In genomic region chr15:69118089-69118488, GRCh38 we compare ENCODE assay signal across 17 cellular contexts. TPM values are rescaled to one million over a fixed set of nuclear protein-coding genes. Genes with fewer than 3 reads are reported as not detected.
A peak's percentile ranks its signal among the peaks of the same experiment; 100 is the strongest.
DNase-seq lines count a peak whose midpoint lies in the region; ATAC-seq and TF ChIP-seq lines count a peak whose summit lies in the region.
"Had no signal": no experiment of that assay in that cellular context is flagged by ENCODE, and none has a peak within 500 bp of the region (broad histone marks: within the 10 kb centered on the region; RNA-seq: fewer than 3 reads in every experiment).

No MANE protein-coding gene starts in this region.

- peak overlapping the region; percentile 71 for H4K91ac ChIP-seq in trophoblast cell (ENCODE audit: low read depth, low read length)

- POLR2A ChIA-PET in HEK293 (lab: Yijun Ruan, JAX), result no interaction called here

- H3K4me2 ChIP-seq in trophoblast cell (ENCODE audit: low read length), result peak overlapping the region; percentile 45

- H3K23ac ChIP-seq in trophoblast cell (ENCODE audit: low read length), result no peak overlapping the region

- no peak overlapping the region for H3K9ac ChIP-seq in trophoblast cell (ENCODE audit: low read length)

- no peak for TF ChIP-seq CTCF in HEK293 (tag by site-specific recombination; IDR thresholded peaks at IDR 0.05)

- H3K79me2 ChIP-seq in trophoblast cell (ENCODE audit: control insufficient read depth, insufficient read depth, low read length, poor library complexity), result peaks cover 2% of the 10 kb centered on the region

- H3K36me3 ChIP-seq in HEK293 (ENCODE audit: control insufficient read depth in 2 of 2, insufficient read depth in 1 of 2, low read length in 2 of 2) (no peaks in the 10 kb centered on the region), SJCRH30 (no peaks in the 10 kb centered on the region), trophoblast cell (ENCODE audit: control insufficient read depth in 1 of 2, insufficient read depth in 2 of 2, low read length in 2 of 2) (no peaks in the 10 kb centered on the region)

- H3K4me1 ChIP-seq in HEK293 (ENCODE audit: control insufficient read depth, insufficient read depth, low read length) (no peaks in the 10 kb centered on the region; the same call in 1 of the 2 replicates), SJCRH30 (peaks cover 33% of the 10 kb centered on the region), trophoblast cell (ENCODE audit: control insufficient read depth in 1 of 2, insufficient read depth in 2 of 2, low read length in 2 of 2) (peaks cover 22 to 27% of the 10 kb centered on the region in 2 experiments)

- H3K14ac ChIP-seq in trophoblast cell (ENCODE audit: low read length), result peak overlapping the region; percentile 38

- ATAC-seq in esophagus mucosa (peak; percentile 47), Right ventricle myocardium superior (ENCODE audit: poor library complexity) (no peak), GM18873 (IDR thresholded peaks at IDR 0.05; ENCODE audit: low FRiP score, unreplicated experiment) (no peak), GM21360 (IDR thresholded peaks at IDR 0.05; ENCODE audit: unreplicated experiment) (no peak), HG02852 (IDR thresholded peaks at IDR 0.05; ENCODE audit: unreplicated experiment) (no peak)
- ATAC-seq: activated CD8-positive, alpha-beta memory T cell treated with anti-CD3 and anti-CD28 coated beads, Interleukin-2, amount 10 ng/mL, durations not matched to agents 7 days and 5 days; activated naive CD4-positive, alpha-beta T cell treated with anti-CD3 and anti-CD28 coated beads, Interleukin-2, amount 50 U/mL, for 72 hours had no signal

- no CpG with 5 or more reads among the region's 4 CpGs for WGBS in trophoblast cell (ENCODE audit: extremely low coverage, insufficient coverage, insufficient read length)

- H3K18ac ChIP-seq in trophoblast cell (ENCODE audit: low read length), result peak overlapping the region; percentile 26

- H4K8ac ChIP-seq in trophoblast cell (ENCODE audit: low read depth, low read length), result no peak overlapping the region

- H2AK5ac ChIP-seq in trophoblast cell (ENCODE audit: low read length), result no peak overlapping the region

- H2AFZ ChIP-seq in trophoblast cell (ENCODE audit: insufficient read depth, low read length, poor library complexity), result no peak overlapping the region

- no peak overlapping the region for H4K12ac ChIP-seq in trophoblast cell (ENCODE audit: low read depth, low read length)

- CTCF ChIA-PET in HEK293 (lab: Yijun Ruan, JAX), result no interaction called here

- H3K27ac ChIP-seq in HEK293 (ENCODE audit: extremely low read depth, low read depth, low read length) (no peak overlapping the region), SJCRH30 (peak overlapping the region; percentile 83), trophoblast cell (ENCODE audit: low read depth, low read length) (peak overlapping the region; percentile 86)
- H3K27ac ChIP-seq: coronary artery, testis had no signal

- peaks cover 13% of the 10 kb centered on the region for H3K79me1 ChIP-seq in trophoblast cell (ENCODE audit: low read length)

- peak overlapping the region; percentile 75 for H2BK120ac ChIP-seq in trophoblast cell (ENCODE audit: insufficient read depth, low read length, poor library complexity)

- H3K4ac ChIP-seq in trophoblast cell (ENCODE audit: low read depth, low read length), result no peak overlapping the region

- H3K27me3 ChIP-seq in SJCRH30 (no peaks in the 10 kb centered on the region), trophoblast cell (ENCODE audit: insufficient read depth, low read length) (no peaks in the 10 kb centered on the region)
- H3K27me3 ChIP-seq: testis had no signal

- DNase-seq in SJCRH30 (peak; percentile 28 to 51), trophoblast cell (peak; percentile 44 to 78), Right ventricle myocardium superior (no peak)
- DNase-seq: activated CD8-positive, alpha-beta memory T cell treated with anti-CD3 and anti-CD28 coated beads, Interleukin-2, amount 10 ng/mL, durations not matched to agents 7 days and 5 days; KG1; naive B cell; NCI-H1092 treated with DMSO at 0.1 percent for 48 hours; NCI-H2107; testis had no signal

- intact Hi-C loops in Right ventricle myocardium superior (cut with DNase I), result no loop called here

- H3K9me3 ChIP-seq in HEK293 (ENCODE audit: control insufficient read depth, insufficient read depth, low read depth, low read length) (no peaks in the 10 kb centered on the region), SJCRH30 (replicated peaks) (no peaks in the 10 kb centered on the region), trophoblast cell (ENCODE audit: insufficient read depth, low read depth, low read length) (no peaks in the 10 kb centered on the region)
- H3K9me3 ChIP-seq: testis had no signal

- H3K4me3 ChIP-seq in HEK293 (ENCODE audit: low read depth, low read length) (no peak overlapping the region), SJCRH30 (0 out of 2 replicates have a peak overlapping the region, but pooled peaks have one; percentile 2), trophoblast cell (ENCODE audit: low read depth, low read length) (no peak overlapping the region)
- H3K4me3 ChIP-seq: coronary artery, lung, testis had no signal

- H2BK5ac ChIP-seq in trophoblast cell (ENCODE audit: low read depth, low read length, poor library complexity), result peak overlapping the region; percentile 37

- peak overlapping the region; percentile 55 for H2BK12ac ChIP-seq in trophoblast cell (ENCODE audit: low read length)

TF ChIP-seq in HEK293, 187 proteins besides CTCF, POLR2A, EP300 and RAD21:
- TF ChIP-seq ZFHX2 (tag by site-specific recombination; conservative IDR thresholded peaks at IDR 0.05) (0 out of 2 replicates have a peak, but pooled peaks have one; percentile 32), KLF8 (tag by site-specific recombination; IDR thresholded peaks at IDR 0.05) (no peak), PRDM1 (tag by site-specific recombination; IDR thresholded peaks at IDR 0.05) (peak; percentile 58; the same call in 1 of the 2 replicates), ZBTB20 (tag by site-specific recombination; IDR thresholded peaks at IDR 0.05) (0 out of 2 replicates have a peak, but pooled peaks have one; percentile 15), ZNF341 (tag by site-specific recombination; IDR thresholded peaks at IDR 0.05; ENCODE audit: low read depth) (0 out of 2 replicates have a peak, but pooled peaks have one; percentile 9), ZNF501 (tag by site-specific recombination; IDR thresholded peaks at IDR 0.05) (no peak), GLIS1 (tag by site-specific recombination; IDR thresholded peaks at IDR 0.05) (peak; percentile 82)

RNA-seq across cellular contexts. Expression of gene GLCE, which starts 42.3 kb away (rescaled TPM):
- total RNA-seq in SJCRH30 (2014; rRNA removed; shearing (Covaris generic)), result 47.1 and 51.2 TPM in 2 replicates
- total RNA-seq in esophagus mucosa (16.0 TPM), Right ventricle myocardium superior (7.6 TPM)
- polyA plus RNA-seq in trophoblast cell (2013), result 15.8 and 16.5 TPM in 2 replicates
